Comparison of ENCODE assay signal across 17 cellular contexts in the genomic region with DNA sequence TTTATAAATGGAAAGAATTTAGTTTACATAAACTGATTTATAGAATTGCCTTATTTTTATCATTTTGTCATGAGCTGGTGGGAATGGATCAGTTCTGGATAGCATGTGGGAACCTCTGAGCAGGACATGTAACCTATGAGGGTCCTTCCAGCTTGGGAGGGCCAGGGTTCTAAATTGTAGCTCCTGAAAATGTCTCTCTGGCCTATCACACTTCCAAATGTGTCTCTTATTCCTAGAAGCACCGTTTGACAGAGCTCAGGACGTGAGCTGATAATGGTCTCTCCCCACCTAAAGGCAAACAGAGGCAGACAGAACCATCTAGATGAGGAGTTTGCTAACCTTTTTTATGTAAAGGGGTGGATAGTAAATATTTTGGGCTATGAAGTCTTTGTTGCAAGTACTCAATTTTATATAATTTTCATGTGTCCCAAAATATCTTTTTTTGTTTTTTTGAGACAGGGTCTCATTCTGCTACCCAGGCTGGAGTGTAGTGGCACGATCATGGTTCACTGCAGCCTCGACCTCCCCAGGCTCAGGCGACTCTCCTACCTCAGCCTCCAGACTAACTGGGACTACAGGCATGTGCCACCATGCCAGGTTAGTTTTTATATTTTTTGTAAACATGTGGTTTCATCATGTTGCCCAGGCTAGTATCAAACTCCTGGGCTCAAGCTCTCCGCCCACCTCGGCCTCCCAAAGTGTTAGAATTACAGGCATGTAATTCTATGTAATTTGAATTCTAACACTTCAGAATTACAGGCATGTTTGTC. TPM values are rescaled to one million over a fixed set of nuclear protein-coding genes. Genes with fewer than 3 reads are reported as not detected.
DNase-seq lines count a peak whose midpoint lies in the region; ATAC-seq, FAIRE-seq and TF ChIP-seq lines count a peak whose summit lies in the region.
"Had no signal": no experiment of that assay in that cellular context is flagged by ENCODE, and none has a peak within 500 bp of the region (broad histone marks: within the 10 kb centered on the region; RNA-seq: fewer than 3 reads in every experiment).

No MANE protein-coding gene starts in this region.

- BruUV-seq in HepG2 (replicated peaks; lab: Mats Ljungman, UMichigan), result no TSS peak

- no peak overlapping the region for H2AFZ ChIP-seq in HepG2 (ENCODE audit: low read length)

- POLR2A ChIA-PET in activated naive CD8-positive, alpha-beta T cell treated with anti-CD3 and anti-CD28 coated beads, Interleukin-2, amount 10 ng/mL, durations not matched to agents 7 days and 5 days (lab: Charles Lee), result interaction anchor here (0.7 to 9.1 kb wide), 14 partner anchors 9 to 76 kb away, joined by 3 to 117 read pairs (median 4); a partner anchor contains a TSS
- POLR2A ChIA-PET in HepG2 (lab: Yijun Ruan, JAX), result no interaction called here

- peak overlapping the region in 13 of 21 experiments; percentile 10 to 100 (median 60) for H3K27ac ChIP-seq in skin epidermis
- no peak overlapping the region for H3K27ac ChIP-seq in HepG2 (ENCODE audit: extremely low read length, insufficient read depth, low read length)
- no peak overlapping the region for H3K27ac ChIP-seq in left lung
- H3K27ac ChIP-seq: SK-N-MC had no signal

- intact Hi-C loops in HepG2 (cut with micrococcal nuclease; ENCODE audit: unreplicated experiment), result no loop called here
- intact Hi-C loops in left lung (cut with DNase I), result no loop called here

- H3K27ac Mint-ChIP-seq in T-helper 2 cell treated with Interferon-gamma antibody and Interleukin-4, amounts not matched to agents 5 μg/mL and 100 μg/mL, for 36 hours, result peak overlapping the region; percentile 92
- H3K27ac Mint-ChIP-seq in activated naive CD8-positive, alpha-beta T cell treated with anti-CD3 and anti-CD28 coated beads, Interleukin-2, amount 10 ng/mL, durations not matched to agents 7 days and 5 days, result peak overlapping the region; percentile 94
- H3K27ac Mint-ChIP-seq: type B pancreatic cell had no signal

- no peak for TF ChIP-seq EP300 in HepG2 (IDR thresholded peaks at IDR 0.05; ENCODE audit: low read depth in 2 of 2, low read length in 2 of 2)
- no peak for TF ChIP-seq EP300 in HepG2 (CRISPR knock-in tag; IDR thresholded peaks at IDR 0.05; ENCODE audit: borderline replicate concordance)

- ATAC-seq in activated naive CD8-positive, alpha-beta T cell treated with anti-CD3 and anti-CD28 coated beads, Interleukin-2, amount 10 ng/mL, durations not matched to agents 7 days and 5 days (ENCODE audit: low read depth), result no peak
- no peak for ATAC-seq in HepG2
- no peak for ATAC-seq in left lung

- CTCF ChIA-PET in HepG2 (lab: Yijun Ruan, JAX; ENCODE audit: low intra/inter-chr PET ratio, low total read pairs), result no interaction called here

- no peak for TF ChIP-seq RAD21 in HepG2 (CRISPR knock-in tag; IDR thresholded peaks at IDR 0.05)

- H3K4me1 ChIP-seq in HepG2 (ENCODE audit: insufficient read depth, low read length) (peaks cover 25% of the 10 kb centered on the region), left lung (peaks cover 0 to 84% of the 10 kb centered on the region in 2 donors)

- no peak overlapping the region for H3K4me2 ChIP-seq in HepG2 (ENCODE audit: low read depth, low read length)

- peaks cover 83% of the 10 kb centered on the region for H3K36me3 Mint-ChIP-seq in T-helper 2 cell treated with Interferon-gamma antibody and Interleukin-4, amounts not matched to agents 5 μg/mL and 100 μg/mL, for 36 hours (ENCODE audit: low read depth)
- H3K36me3 Mint-ChIP-seq in activated naive CD8-positive, alpha-beta T cell treated with anti-CD3 and anti-CD28 coated beads, Interleukin-2, amount 10 ng/mL, durations not matched to agents 7 days and 5 days, result peaks cover 64% of the 10 kb centered on the region
- H3K36me3 Mint-ChIP-seq: type B pancreatic cell had no signal

- TF ChIP-seq POLR2A in GM19099 (IDR thresholded peaks at IDR 0.05; ENCODE audit: extremely low read depth, insufficient read length, low read depth) (peak; percentile 46), HepG2 (IDR thresholded peaks at IDR 0.05; ENCODE audit: insufficient read depth in 1 of 2, low read depth in 2 of 2, low read length in 2 of 2) (no peak)

- H3K9me3 Mint-ChIP-seq in T-helper 2 cell treated with Interferon-gamma antibody and Interleukin-4, amounts not matched to agents 5 μg/mL and 100 μg/mL, for 36 hours, result peaks cover 3% of the 10 kb centered on the region
- peaks cover 3% of the 10 kb centered on the region for H3K9me3 Mint-ChIP-seq in activated naive CD8-positive, alpha-beta T cell treated with anti-CD3 and anti-CD28 coated beads, Interleukin-2, amount 10 ng/mL, durations not matched to agents 7 days and 5 days
- H3K9me3 Mint-ChIP-seq: type B pancreatic cell had no signal

- H3K4me3 Mint-ChIP-seq in T-helper 2 cell treated with Interferon-gamma antibody and Interleukin-4, amounts not matched to agents 5 μg/mL and 100 μg/mL, for 36 hours, result peak overlapping the region; percentile 89
- peak overlapping the region; percentile 93 for H3K4me3 Mint-ChIP-seq in activated naive CD8-positive, alpha-beta T cell treated with anti-CD3 and anti-CD28 coated beads, Interleukin-2, amount 10 ng/mL, durations not matched to agents 7 days and 5 days
- H3K4me3 Mint-ChIP-seq: type B pancreatic cell had no signal

- no peak overlapping the region for H3K9ac ChIP-seq in HepG2 (ENCODE audit: insufficient read depth, low read depth, low read length)

- H3K4me1 Mint-ChIP-seq in T-helper 2 cell treated with Interferon-gamma antibody and Interleukin-4, amounts not matched to agents 5 μg/mL and 100 μg/mL, for 36 hours (ENCODE audit: low read depth), result peaks cover 77% of the 10 kb centered on the region
- peaks cover 73% of the 10 kb centered on the region for H3K4me1 Mint-ChIP-seq in activated naive CD8-positive, alpha-beta T cell treated with anti-CD3 and anti-CD28 coated beads, Interleukin-2, amount 10 ng/mL, durations not matched to agents 7 days and 5 days

- no peaks in the 10 kb centered on the region for H3K79me2 ChIP-seq in HepG2 (ENCODE audit: insufficient read depth, low read length)

- H4K20me1 ChIP-seq in HepG2 (ENCODE audit: insufficient read depth, low read length), result no peaks in the 10 kb centered on the region

- in situ Hi-C loops in HepG2 (cut with HindIII; ENCODE audit: extremely low pct_ligation_motif_present, low pct_unique_long_range_greater_than_20kb), result no loop called here

- WGBS in HepG2 (ENCODE audit: low lambda C conversion rate), result 52% methylated on average over 7 of the region's 7 CpGs

- TF ChIP-seq CTCF in HepG2 (CRISPR knock-in tag; IDR thresholded peaks at IDR 0.05), result no peak
- no peak for TF ChIP-seq CTCF in left lung (IDR thresholded peaks at IDR 0.05)

- H3K27me3 Mint-ChIP-seq in T-helper 2 cell treated with Interferon-gamma antibody and Interleukin-4, amounts not matched to agents 5 μg/mL and 100 μg/mL, for 36 hours (ENCODE audit: low read depth), result no peaks in the 10 kb centered on the region
- no peaks in the 10 kb centered on the region for H3K27me3 Mint-ChIP-seq in activated naive CD8-positive, alpha-beta T cell treated with anti-CD3 and anti-CD28 coated beads, Interleukin-2, amount 10 ng/mL, durations not matched to agents 7 days and 5 days
- H3K27me3 Mint-ChIP-seq: type B pancreatic cell had no signal

- no peaks in the 10 kb centered on the region for H3K9me3 ChIP-seq in HepG2 (ENCODE audit: low read length)
- H3K9me3 ChIP-seq in left lung, result no peaks in the 10 kb centered on the region
- H3K9me3 ChIP-seq: MG63 had no signal

- peaks cover 0 to 9% of the 10 kb centered on the region in 2 experiments; a peak in 2 of 5 replicates for H3K27me3 ChIP-seq in HepG2 (ENCODE audit: control insufficient read depth in 1 of 2, insufficient read depth in 2 of 2, low read length in 2 of 2)
- no peaks in the 10 kb centered on the region for H3K27me3 ChIP-seq in left lung
- H3K27me3 ChIP-seq: MG63 had no signal

- no peak for FAIRE-seq in HepG2 (lab: Jason Lieb, UNC)
- FAIRE-seq: astrocyte, frontal cortex, kidney had no signal

- DNase-seq in T-helper 2 cell treated with Interferon-gamma antibody and Interleukin-4, amounts not matched to agents 5 μg/mL and 100 μg/mL, for 36 hours (ENCODE audit: low spot score), result no peak
- DNase-seq in T-helper 2 cell (no peak), GM19238 (ENCODE audit: insufficient read length, low spot score) (no peak), HepG2 (ENCODE audit: low spot score) (no peak), left lung (no peak)
- no peak for DNase-seq in activated naive CD8-positive, alpha-beta T cell treated with anti-CD3 and anti-CD28 coated beads, Interleukin-2, amount 10 ng/mL, durations not matched to agents 7 days and 5 days
- DNase-seq: 8988T; activated CD4-positive, CD25-positive, alpha-beta regulatory T cell treated with anti-CD3 and anti-CD28 coated beads, Interleukin-2, amount 50 U/mL, for 72 hours; kidney; MG63; NCI-H2171 had no signal

- H3K36me3 ChIP-seq in HepG2 (replicated peaks in 1 of 2; ENCODE audit: control insufficient read depth in 1 of 2, insufficient read depth in 2 of 2, low read length in 2 of 2) (no peaks in the 10 kb centered on the region), left lung (peaks cover 0 to 36% of the 10 kb centered on the region in 2 donors)
- H3K36me3 ChIP-seq: MG63 had no signal

- H3K4me3 ChIP-seq in skin epidermis, result peak overlapping the region in 1 of 7 experiments; percentile 1
- H3K4me3 ChIP-seq in HepG2 (replicated peaks in 1 of 3; ENCODE audit: insufficient read depth in 1 of 3, low read depth in 2 of 3, low read length in 3 of 3), result no peak overlapping the region
- H3K4me3 ChIP-seq in left lung, result no peak overlapping the region
- H3K4me3 ChIP-seq: MG63, SK-N-MC had no signal

RNA-seq across cellular contexts. Expression of a gene that starts 4.0 kb away (rescaled TPM):
- total RNA-seq in activated naive CD8-positive, alpha-beta T cell treated with anti-CD3 and anti-CD28 coated beads, Interleukin-2, amount 10 ng/mL, durations not matched to agents 7 days and 5 days, result 100 to 1,000 TPM in 1 of 2 experiments, 10 to 100 TPM in 1; 97.1 to 102 TPM
- total RNA-seq in HepG2 (2016; rRNA removed; fragmentation: Illumina TruSeq; extraction: Trizol) (0.11 and 0.44 TPM in 2 replicates), left lung (1 to 10 TPM; 4.4 to 6.8 TPM)
- 0.09 and 0.10 TPM in 2 replicates for total RNA-seq in HepG2 (2016; cell fraction: cytosol; rRNA removed; fragmentation: Illumina TruSeq; extraction: Trizol; ENCODE audit: low read depth)
- total RNA-seq in HepG2 (2016; cell fraction: insoluble cytoplasmic fraction; rRNA removed; fragmentation: Illumina TruSeq; extraction: Trizol), result 0.25 and 0.39 TPM in 2 replicates
- total RNA-seq in HepG2 (2016; cell fraction: membrane; rRNA removed; fragmentation: Illumina TruSeq; extraction: Trizol), result 0.09 and 0.21 TPM in 2 replicates
- 0.75 and 0.87 TPM in 2 replicates for total RNA-seq in HepG2 (2016; cell fraction: nucleus; rRNA removed; fragmentation: Illumina TruSeq; extraction: Trizol)
- 1.0 and 1.8 TPM in 2 replicates for polyA plus RNA-seq in HepG2 (2011; rRNA removed)
- 0.48 and 0.60 TPM in 2 replicates for polyA plus RNA-seq in HepG2 (2011; cell fraction: cytosol; rRNA removed)
- 5.5 and 7.6 TPM in 2 replicates for polyA plus RNA-seq in HepG2 (2011; cell fraction: nucleus; rRNA removed)
- polyA plus RNA-seq in HepG2 (2012), result 0.59 and 0.96 TPM in 2 replicates
- polyA plus RNA-seq in HepG2 (2016; cell fraction: cytosol; fragmentation: Illumina TruSeq; extraction: Trizol; ENCODE audit: low read depth), result 0.07 and 0.10 TPM in 2 replicates
- 0.19 and 0.26 TPM in 2 replicates for polyA plus RNA-seq in HepG2 (2016; cell fraction: insoluble cytoplasmic fraction; fragmentation: Illumina TruSeq; extraction: Trizol; ENCODE audit: low read depth)
- polyA plus RNA-seq in HepG2 (2016; cell fraction: membrane; fragmentation: Illumina TruSeq; extraction: Trizol; ENCODE audit: low read depth), result 0.09 and 0.19 TPM in 2 replicates
- 2.2 TPM in 2 replicates for polyA plus RNA-seq in HepG2 (2016; cell fraction: nucleus; fragmentation: Illumina TruSeq; extraction: Trizol; ENCODE audit: insufficient read depth, low read depth)
- 0.91 and 1.4 TPM in 2 replicates for polyA minus RNA-seq in HepG2 (2011; rRNA and poly(A)+ RNA removed; ENCODE audit: low replicate concordance)
- polyA minus RNA-seq in HepG2 (2011; cell fraction: cytosol; rRNA and poly(A)+ RNA removed), result 0.09 and 0.20 TPM in 2 replicates
- polyA minus RNA-seq in HepG2 (2011; cell fraction: nucleus; rRNA and poly(A)+ RNA removed), result 3.5 and 3.7 TPM in 2 replicates

RNA-seq across cellular contexts. Expression of a gene that starts 45.6 kb away (rescaled TPM):
- 100 to 1,000 TPM; 248 to 253 TPM for total RNA-seq in activated naive CD8-positive, alpha-beta T cell treated with anti-CD3 and anti-CD28 coated beads, Interleukin-2, amount 10 ng/mL, durations not matched to agents 7 days and 5 days
- total RNA-seq in HepG2 (2016; rRNA removed; fragmentation: Illumina TruSeq; extraction: Trizol) (38.9 and 41.3 TPM in 2 replicates), left lung (10 to 100 TPM; 37.0 to 40.2 TPM)
- total RNA-seq in HepG2 (2016; cell fraction: cytosol; rRNA removed; fragmentation: Illumina TruSeq; extraction: Trizol; ENCODE audit: low read depth), result 37.4 and 48.9 TPM in 2 replicates
- 37.1 and 41.5 TPM in 2 replicates for total RNA-seq in HepG2 (2016; cell fraction: insoluble cytoplasmic fraction; rRNA removed; fragmentation: Illumina TruSeq; extraction: Trizol)
- total RNA-seq in HepG2 (2016; cell fraction: membrane; rRNA removed; fragmentation: Illumina TruSeq; extraction: Trizol), result 43.2 and 56.9 TPM in 2 replicates
- 34.7 and 40.7 TPM in 2 replicates for total RNA-seq in HepG2 (2016; cell fraction: nucleus; rRNA removed; fragmentation: Illumina TruSeq; extraction: Trizol)
- polyA plus RNA-seq in HepG2 (2011; rRNA removed), result 25.5 and 29.7 TPM in 2 replicates
- polyA plus RNA-seq in HepG2 (2011; cell fraction: cytosol; rRNA removed), result 20.2 and 33.0 TPM in 2 replicates
- 61.0 and 76.3 TPM in 2 replicates for polyA plus RNA-seq in HepG2 (2011; cell fraction: nucleus; rRNA removed)
- 20.3 and 24.3 TPM in 2 replicates for polyA plus RNA-seq in HepG2 (2012)
- 79.2 and 107 TPM in 2 replicates for polyA plus RNA-seq in HepG2 (2016; cell fraction: cytosol; fragmentation: Illumina TruSeq; extraction: Trizol; ENCODE audit: low read depth)
- 42.2 and 45.3 TPM in 2 replicates for polyA plus RNA-seq in HepG2 (2016; cell fraction: insoluble cytoplasmic fraction; fragmentation: Illumina TruSeq; extraction: Trizol; ENCODE audit: low read depth)
- 66.8 and 74.2 TPM in 2 replicates for polyA plus RNA-seq in HepG2 (2016; cell fraction: membrane; fragmentation: Illumina TruSeq; extraction: Trizol; ENCODE audit: low read depth)
- 60.4 and 66.8 TPM in 2 replicates for polyA plus RNA-seq in HepG2 (2016; cell fraction: nucleus; fragmentation: Illumina TruSeq; extraction: Trizol; ENCODE audit: insufficient read depth, low read depth)
- 67.2 and 159 TPM in 2 replicates for polyA minus RNA-seq in HepG2 (2011; rRNA and poly(A)+ RNA removed; ENCODE audit: low replicate concordance)
- polyA minus RNA-seq in HepG2 (2011; cell fraction: cytosol; rRNA and poly(A)+ RNA removed), result 15.8 and 17.7 TPM in 2 replicates
- polyA minus RNA-seq in HepG2 (2011; cell fraction: nucleus; rRNA and poly(A)+ RNA removed), result 34.7 and 42.2 TPM in 2 replicates

Comparison
In these comparisons a context has a peak if more than half of its experiments do, and no peak if none do; other contexts are left out.
1. H3K27ac ChIP-seq: peak in skin epidermis (13 of 21); none in HepG2 (single experiment) and left lung (0 of 2).
2. RNA of a gene that starts 4.0 kb away (total RNA-seq): 97.1 to 102 TPM in activated naive CD8-positive, alpha-beta T cell treated with anti-CD3 and anti-CD28 coated beads, Interleukin-2, amount 10 ng/mL, durations not matched to agents 7 days and 5 days; 4.4 to 6.8 TPM in left lung and 0.09 to 0.87 TPM in HepG2; every median in the first group is over 10 times any median in the second.